In genomic region chr9:130872912-130873503, GRCh38 we compare ENCODE assay signal across 12 cellular contexts. TPM values are rescaled to one million over a fixed set of nuclear protein-coding genes. Genes with fewer than 3 reads are reported as not detected.
DNase-seq lines count a peak whose midpoint lies in the region; ATAC-seq and TF ChIP-seq lines count a peak whose summit lies in the region.
"Had no signal": no experiment of that assay in that cellular context is flagged by ENCODE, and none has a peak within 500 bp of the region (broad histone marks: within the 10 kb centered on the region; RNA-seq: fewer than 3 reads in every experiment).

No MANE protein-coding gene starts in this region.

- H3K27ac ChIP-seq in muscle layer of colon (ENCODE audit: low read depth, low read length): peak overlapping the region; percentile 68
- H3K27ac ChIP-seq in tibial nerve: peak overlapping the region in 3 of 4 donors; percentile 45 to 76 (median 57)

- H3K4me3 ChIP-seq in adipocyte (ENCODE audit: low read length) (no peak overlapping the region), muscle layer of colon (ENCODE audit: low read depth in 1 of 2, low read length in 2 of 2) (no peak overlapping the region), tibial nerve (no peak overlapping the region)

- peaks cover 40% of the 10 kb centered on the region for H3K4me1 ChIP-seq in adipocyte (ENCODE audit: control insufficient read depth, insufficient read depth, low read length)
- peaks cover 52% of the 10 kb centered on the region for H3K4me1 ChIP-seq in muscle layer of colon (ENCODE audit: insufficient read depth, low read length)
- H3K4me1 ChIP-seq in tibial nerve: peaks cover 0 to 55% (median 2%) of the 10 kb centered on the region in 4 donors

- WGBS in tibial nerve, 2 donors: 58 to 71% methylated on average over 15 of the region's 15 CpGs

- H3K27me3 ChIP-seq in adipocyte (replicated peaks; ENCODE audit: control insufficient read depth, insufficient read depth, low read length) (no peaks in the 10 kb centered on the region), muscle layer of colon (ENCODE audit: control insufficient read depth in 1 of 2, insufficient read depth in 2 of 2, low read length in 2 of 2) (no peaks in the 10 kb centered on the region), tibial nerve (no peaks in the 10 kb centered on the region)

- peak in 1 of 2 donors; percentile 19 for TF ChIP-seq EP300 in tibial nerve (IDR thresholded peaks at IDR 0.05)

- H3K36me3 ChIP-seq in adipocyte (ENCODE audit: control insufficient read depth, insufficient read depth, low read length, severe bottlenecking): peaks cover 64% of the 10 kb centered on the region
- H3K36me3 ChIP-seq in muscle layer of colon (ENCODE audit: insufficient read depth, low read length): peaks cover 83% of the 10 kb centered on the region
- peaks cover 0 to 73% (median 15%) of the 10 kb centered on the region in 3 donors for H3K36me3 ChIP-seq in tibial nerve

- DNase-seq in adipocyte (ENCODE audit: low read depth): no peak
- peak; percentile 81 for DNase-seq in globus pallidus (ENCODE audit: low spot score)
- no peak for DNase-seq in tibial nerve (ENCODE audit: low spot score in 2 of 2)
- no peak for DNase-seq in DMS 273 treated with DMSO at 0.1 percent for 48 hours (lab: John Stamatoyannopoulos, UW)
- DNase-seq: endodermal cell, mesendoderm, NCI-H524 treated with DMSO at 0.1 percent for 48 hours, retina had no signal

- TF ChIP-seq POLR2A in tibial nerve (IDR thresholded peaks at IDR 0.05): no peak

- TF ChIP-seq CTCF in tibial nerve (IDR thresholded peaks at IDR 0.05): no peak

- ATAC-seq in GM18873 (IDR thresholded peaks at IDR 0.05; ENCODE audit: low FRiP score, unreplicated experiment): no peak
- no peak for ATAC-seq in HG03354 (IDR thresholded peaks at IDR 0.05; ENCODE audit: poor library complexity, severe bottlenecking, unreplicated experiment)

- H3K9ac ChIP-seq in adipocyte (ENCODE audit: low read length): peak overlapping the region; percentile 17
- H3K9ac ChIP-seq in muscle layer of colon (ENCODE audit: low read length): no peak overlapping the region

- no peaks in the 10 kb centered on the region for H3K9me3 ChIP-seq in adipocyte (ENCODE audit: control insufficient read depth, low read length)
- no peaks in the 10 kb centered on the region for H3K9me3 ChIP-seq in muscle layer of colon (ENCODE audit: low read length)
- H3K9me3 ChIP-seq in tibial nerve: no peaks in the 10 kb centered on the region

RNA-seq across cellular contexts. Expression of gene QRFP, which starts 23.6 kb away (rescaled TPM):
- total RNA-seq in tibial nerve: not detected
- total RNA-seq: endodermal cell, subcutaneous adipose tissue had no signal

RNA-seq across cellular contexts. Expression of gene ABL1, which starts 38.0 kb away (rescaled TPM):
- 100 to 1,000 TPM in 1 of 4 donors, 10 to 100 TPM in 3; 58.0 to 105 (median 78.6) TPM for total RNA-seq in tibial nerve
